8 cellular contexts compared by ENCODE assay signal in genomic region chr3:48186993-48187578, GRCh38. TPM values are rescaled to one million over a fixed set of nuclear protein-coding genes. Genes with fewer than 3 reads are reported as not detected.
DNase-seq lines count a peak whose midpoint lies in the region; ATAC-seq, FAIRE-seq and TF ChIP-seq lines count a peak whose summit lies in the region.

No MANE protein-coding gene starts in this region.

- no peaks in the 10 kb centered on the region for H3K27me3 Mint-ChIP-seq in activated CD8-positive, alpha-beta memory T cell treated with anti-CD3 and anti-CD28 coated beads, Interleukin-2, amount 10 ng/mL, durations not matched to agents 7 days and 5 days
- peaks cover 14% of the 10 kb centered on the region for H3K27me3 Mint-ChIP-seq in activated naive CD8-positive, alpha-beta T cell

- FAIRE-seq in kidney (lab: Jason Lieb, UNC): no peak

- H3K9me3 ChIP-seq in kidney (ENCODE audit: control insufficient read depth in 1 of 2, low read length in 2 of 2) (no peaks in the 10 kb centered on the region), thyroid gland (no peaks in the 10 kb centered on the region)

- H3K4me3 Mint-ChIP-seq in activated CD8-positive, alpha-beta memory T cell treated with anti-CD3 and anti-CD28 coated beads, Interleukin-2, amount 10 ng/mL, durations not matched to agents 7 days and 5 days: peak overlapping the region; percentile 96
- H3K4me3 Mint-ChIP-seq in activated naive CD8-positive, alpha-beta T cell: peak overlapping the region; percentile 89

- H3K4me1 ChIP-seq in kidney (ENCODE audit: control insufficient read depth in 1 of 2, insufficient read depth in 1 of 2, low read depth in 1 of 2, low read length in 2 of 2): peaks cover 2 to 7% of the 10 kb centered on the region in 2 donors
- H3K4me1 ChIP-seq in thyroid gland: peaks cover 12 to 18% of the 10 kb centered on the region in 2 donors

- peak overlapping the region; percentile 59 to 65 for H3K9ac ChIP-seq in kidney (ENCODE audit: low read length in 2 of 2)

- CTCF ChIA-PET in activated CD8-positive, alpha-beta memory T cell treated with anti-CD3 and anti-CD28 coated beads, Interleukin-2, amount 10 ng/mL, durations not matched to agents 7 days and 5 days (lab: Charles Lee): interaction anchor here (1.1 to 3.0 kb wide), 3 partner anchors 8 to 250 kb away, joined by 4 to 15 read pairs (median 5); no protein-coding TSS in a partner anchor

- H3K27ac ChIP-seq in kidney (ENCODE audit: low read depth in 2 of 2, low read length in 2 of 2) (no peak overlapping the region), thyroid gland (peak overlapping the region in 2 of 3 donors; percentile 32 to 54)

- WGBS in thyroid gland, 2 donors: 20 to 22% methylated on average over 14 of the region's 14 CpGs

- peaks cover 36% of the 10 kb centered on the region for H3K4me1 Mint-ChIP-seq in activated CD8-positive, alpha-beta memory T cell treated with anti-CD3 and anti-CD28 coated beads, Interleukin-2, amount 10 ng/mL, durations not matched to agents 7 days and 5 days
- H3K4me1 Mint-ChIP-seq in activated naive CD8-positive, alpha-beta T cell (ENCODE audit: low read depth): peaks cover 10% of the 10 kb centered on the region

- peaks cover 49% of the 10 kb centered on the region for H3K36me3 Mint-ChIP-seq in activated CD8-positive, alpha-beta memory T cell treated with anti-CD3 and anti-CD28 coated beads, Interleukin-2, amount 10 ng/mL, durations not matched to agents 7 days and 5 days
- H3K36me3 Mint-ChIP-seq in activated naive CD8-positive, alpha-beta T cell: peaks cover 11% of the 10 kb centered on the region

- TF ChIP-seq POLR2A in thyroid gland (IDR thresholded peaks at IDR 0.05): no peak

- H3K9me3 Mint-ChIP-seq in activated CD8-positive, alpha-beta memory T cell treated with anti-CD3 and anti-CD28 coated beads, Interleukin-2, amount 10 ng/mL, durations not matched to agents 7 days and 5 days (ENCODE audit: low read depth): no peaks in the 10 kb centered on the region
- no peaks in the 10 kb centered on the region for H3K9me3 Mint-ChIP-seq in activated naive CD8-positive, alpha-beta T cell (ENCODE audit: low read depth)

- no peak for ATAC-seq in activated CD8-positive, alpha-beta memory T cell treated with anti-CD3 and anti-CD28 coated beads, Interleukin-2, amount 10 ng/mL, durations not matched to agents 7 days and 5 days
- no peak for ATAC-seq in omental fat pad (ENCODE audit: low FRiP score)

- H3K36me3 ChIP-seq in kidney (ENCODE audit: control insufficient read depth in 1 of 2, insufficient read depth in 2 of 2, low read length in 2 of 2): no peaks in the 10 kb centered on the region
- no peaks in the 10 kb centered on the region for H3K36me3 ChIP-seq in thyroid gland

- intact Hi-C loops in kidney (cut with DNase I): no loop called here
- intact Hi-C loops in thyroid gland (cut with DNase I): no loop called here

- DNase-seq in activated CD8-positive, alpha-beta memory T cell treated with anti-CD3 and anti-CD28 coated beads, Interleukin-2, amount 10 ng/mL, durations not matched to agents 7 days and 5 days: no peak
- no peak for DNase-seq in activated CD8-positive, alpha-beta memory T cell treated with anti-CD3 and anti-CD28 coated beads, Interleukin-2, amount 50 U/mL, for 4 hours
- DNase-seq in kidney (no peak), thyroid gland (no peak), omental fat pad (ENCODE audit: low spot score) (no peak), NCI-H2107 (lab: John Stamatoyannopoulos, UW) (no peak), NCI-H510A treated with DMSO at 0.1 percent for 48 hours (lab: John Stamatoyannopoulos, UW) (no peak)

- peak overlapping the region; percentile 76 for H3K27ac Mint-ChIP-seq in activated CD8-positive, alpha-beta memory T cell treated with anti-CD3 and anti-CD28 coated beads, Interleukin-2, amount 10 ng/mL, durations not matched to agents 7 days and 5 days
- H3K27ac Mint-ChIP-seq in activated naive CD8-positive, alpha-beta T cell: peak overlapping the region; percentile 77

- H3K4me3 ChIP-seq in kidney (ENCODE audit: low read length in 2 of 2) (peak overlapping the region; percentile 45 to 78), thyroid gland (replicated peaks in 1 of 3) (peak overlapping the region; percentile 49 to 78 (median 58))

- no peaks in the 10 kb centered on the region for H3K27me3 ChIP-seq in thyroid gland

- TF ChIP-seq CTCF in kidney (IDR thresholded peaks at IDR 0.05; ENCODE audit: borderline replicate concordance, extremely low read depth, insufficient read depth): no peak
- no peak for TF ChIP-seq CTCF in thyroid gland (IDR thresholded peaks at IDR 0.05)
- TF ChIP-seq CTCF in omental fat pad (IDR thresholded peaks at IDR 0.05): no peak

RNA-seq across cellular contexts. Expression of gene CDC25A, which starts 1.1 kb away (rescaled TPM):
- total RNA-seq in activated CD8-positive, alpha-beta memory T cell treated with anti-CD3 and anti-CD28 coated beads, Interleukin-2, amount 10 ng/mL, durations not matched to agents 7 days and 5 days: 10 to 100 TPM; 33.1 to 39.4 TPM
- 0.88 TPM for total RNA-seq in kidney
- polyA plus RNA-seq in kidney (ENCODE audit: insufficient read depth, low read depth, low replicate concordance): 1.6 TPM
- total RNA-seq in thyroid gland: 1 to 10 TPM in 3 of 4 donors, under 1 TPM in 1; 0.94 to 4.0 (median 3.7) TPM
- total RNA-seq in omental fat pad: 1 to 10 TPM in 2 of 4 donors, under 1 TPM in 2; 0.19 to 2.9 (median 1.5) TPM

RNA-seq across cellular contexts. Expression of gene CAMP, which starts 36.2 kb away (rescaled TPM):
- not detected for total RNA-seq in activated CD8-positive, alpha-beta memory T cell treated with anti-CD3 and anti-CD28 coated beads, Interleukin-2, amount 10 ng/mL, durations not matched to agents 7 days and 5 days
- total RNA-seq in kidney (not detected), thyroid gland (1 to 10 TPM in 3 of 4 donors, not detected in 1; 4.8 to 6.5 (median 5.4) TPM), omental fat pad (1 to 10 TPM in 1 of 4 donors, not detected in 3; 8.7 TPM)
- polyA plus RNA-seq in kidney (ENCODE audit: insufficient read depth, low read depth, low replicate concordance): not detected

RNA-seq across cellular contexts. Expression of gene ZNF589, which starts 53.8 kb away (rescaled TPM):
- total RNA-seq in activated CD8-positive, alpha-beta memory T cell treated with anti-CD3 and anti-CD28 coated beads, Interleukin-2, amount 10 ng/mL, durations not matched to agents 7 days and 5 days: 10 to 100 TPM; 25.3 to 36.3 TPM
- total RNA-seq in kidney: 13.3 TPM
- 6.5 TPM for polyA plus RNA-seq in kidney (ENCODE audit: insufficient read depth, low read depth, low replicate concordance)
- 10 to 100 TPM; 28.5 to 48.7 (median 37.8) TPM for total RNA-seq in thyroid gland
- total RNA-seq in omental fat pad: 10 to 100 TPM in 1 of 4 donors, 1 to 10 TPM in 3; 5.0 to 18.6 (median 7.7) TPM

Comparison
In these comparisons a context has a peak if more than half of its experiments do, and no peak if none do; other contexts are left out.
1. H3K27ac ChIP-seq: peak in thyroid gland (2 of 3); none in kidney (0 of 2).
2. RNA of gene CDC25A, which starts 1.1 kb away (total RNA-seq): 33.1 to 39.4 TPM in activated CD8-positive, alpha-beta memory T cell treated with anti-CD3 and anti-CD28 coated beads, Interleukin-2, amount 10 ng/mL, durations not matched to agents 7 days and 5 days; 0.94 to 4.0 TPM in thyroid gland, 0.19 to 2.9 TPM in omental fat pad and 0.88 TPM in kidney (single experiment); every median in the first group is over 4 times any median in the second.